9 cellular contexts compared by ENCODE assay signal in genomic region chr2:134253117-134253704, GRCh38. TPM values are rescaled to one million over a fixed set of nuclear protein-coding genes. Genes with fewer than 3 reads are reported as not detected.
DNase-seq lines count a peak whose midpoint lies in the region; ATAC-seq lines count a peak whose summit lies in the region.
"Had no signal": no experiment of that assay in that cellular context is flagged by ENCODE, and none has a peak within 500 bp of the region (broad histone marks: within the 10 kb centered on the region; RNA-seq: fewer than 3 reads in every experiment).

No MANE protein-coding gene starts in this region.

- H3K27me3 Mint-ChIP-seq in activated naive CD8-positive, alpha-beta T cell treated with anti-CD3 and anti-CD28 coated beads, Interleukin-2, amount 10 ng/mL, durations not matched to agents 7 days and 5 days: no peaks in the 10 kb centered on the region

- peak; percentile 27 for DNase-seq in DMS 273 (lab: John Stamatoyannopoulos, UW; ENCODE audit: unreplicated experiment)
- DNase-seq in DMS 273 treated with DMSO at 0.1 percent for 48 hours (lab: John Stamatoyannopoulos, UW): no peak
- DNase-seq in activated naive CD8-positive, alpha-beta T cell treated with anti-CD3 and anti-CD28 coated beads, Interleukin-2, amount 10 ng/mL, durations not matched to agents 7 days and 5 days: no peak
- DNase-seq in SHP77 (lab: John Stamatoyannopoulos, UW): no peak
- DNase-seq in left ventricle myocardium superior: no peak
- no peak for DNase-seq in NCI-H1417 (lab: John Stamatoyannopoulos, UW)
- DNase-seq: trophoblast cell had no signal

- POLR2A ChIA-PET in activated naive CD8-positive, alpha-beta T cell treated with anti-CD3 and anti-CD28 coated beads, Interleukin-2, amount 10 ng/mL, durations not matched to agents 7 days and 5 days (lab: Charles Lee): interaction anchor here (1.7 kb wide), 1 partner anchor 9 kb away, joined by 5 read pairs; no protein-coding TSS in a partner anchor

- H3K4me1 Mint-ChIP-seq in activated naive CD8-positive, alpha-beta T cell treated with anti-CD3 and anti-CD28 coated beads, Interleukin-2, amount 10 ng/mL, durations not matched to agents 7 days and 5 days: peaks cover 66% of the 10 kb centered on the region

- H3K9me3 Mint-ChIP-seq in activated naive CD8-positive, alpha-beta T cell treated with anti-CD3 and anti-CD28 coated beads, Interleukin-2, amount 10 ng/mL, durations not matched to agents 7 days and 5 days: no peaks in the 10 kb centered on the region

- H3K27ac Mint-ChIP-seq in activated naive CD8-positive, alpha-beta T cell treated with anti-CD3 and anti-CD28 coated beads, Interleukin-2, amount 10 ng/mL, durations not matched to agents 7 days and 5 days: no peak overlapping the region

- ATAC-seq in GM21367 (IDR thresholded peaks at IDR 0.05; ENCODE audit: unreplicated experiment): peak; percentile 42
- peak; percentile 77 for ATAC-seq in HG03175 (IDR thresholded peaks at IDR 0.05; ENCODE audit: unreplicated experiment)
- peak; percentile 17 for ATAC-seq in activated naive CD8-positive, alpha-beta T cell treated with anti-CD3 and anti-CD28 coated beads, Interleukin-2, amount 10 ng/mL, durations not matched to agents 7 days and 5 days (ENCODE audit: low read depth)
- no peak for ATAC-seq in left ventricle myocardium superior

- intact Hi-C loops in left ventricle myocardium superior (cut with micrococcal nuclease): no loop called here

- no peak overlapping the region for H3K4me3 Mint-ChIP-seq in activated naive CD8-positive, alpha-beta T cell treated with anti-CD3 and anti-CD28 coated beads, Interleukin-2, amount 10 ng/mL, durations not matched to agents 7 days and 5 days

- peaks cover 24% of the 10 kb centered on the region for H3K36me3 Mint-ChIP-seq in activated naive CD8-positive, alpha-beta T cell treated with anti-CD3 and anti-CD28 coated beads, Interleukin-2, amount 10 ng/mL, durations not matched to agents 7 days and 5 days

RNA-seq across cellular contexts. Expression of gene MGAT5, which starts 0.7 kb away (rescaled TPM):
- 10 to 100 TPM; 66.3 to 70.9 TPM for total RNA-seq in activated naive CD8-positive, alpha-beta T cell treated with anti-CD3 and anti-CD28 coated beads, Interleukin-2, amount 10 ng/mL, durations not matched to agents 7 days and 5 days
- 98.1 TPM for total RNA-seq in left ventricle myocardium superior
